1 cellular context compared by ENCODE assay signal in genomic region chr6:15026832-15027231, GRCh38.
TF ChIP-seq lines count a peak whose summit lies in the region.

No MANE protein-coding gene starts in this region.

TF ChIP-seq in HepG2, 621 proteins besides CTCF, POLR2A, EP300 and RAD21 (continued from another document and continues in another):
- TF ChIP-seq ZNF691 (CRISPR knock-in tag; IDR thresholded peaks at IDR 0.05; ENCODE audit: borderline replicate concordance, low read depth) (no peak), KLF12 (CRISPR knock-in tag; IDR thresholded peaks at IDR 0.05; ENCODE audit: borderline replicate concordance) (no peak), RFX5 (IDR thresholded peaks at IDR 0.05; ENCODE audit: low read depth, low read length) (no peak), ZNF260 (CRISPR knock-in tag; IDR thresholded peaks at IDR 0.05; ENCODE audit: borderline replicate concordance, low read depth) (no peak), MXD3 (CRISPR knock-in tag; IDR thresholded peaks at IDR 0.05) (no peak), HNRNPUL1 (IDR thresholded peaks at IDR 0.05; ENCODE audit: low read depth, low read length) (no peak), ADNP (CRISPR knock-in tag; IDR thresholded peaks at IDR 0.05) (no peak), ZNF460 (CRISPR knock-in tag; IDR thresholded peaks at IDR 0.05; ENCODE audit: borderline replicate concordance) (no peak; the same call in 1 of the 2 replicates), ZKSCAN8 (CRISPR knock-in tag; IDR thresholded peaks at IDR 0.05; ENCODE audit: borderline replicate concordance) (no peak), THAP7 (CRISPR knock-in tag; IDR thresholded peaks at IDR 0.05) (no peak), SALL2 (CRISPR knock-in tag; IDR thresholded peaks at IDR 0.05) (no peak), E2F1 (CRISPR knock-in tag; IDR thresholded peaks at IDR 0.05) (no peak), ZNF17 (CRISPR knock-in tag; IDR thresholded peaks at IDR 0.05) (no peak), DMAP1 (CRISPR knock-in tag; IDR thresholded peaks at IDR 0.05) (no peak), MLX (CRISPR knock-in tag; IDR thresholded peaks at IDR 0.05) (no peak), ZNF598 (CRISPR knock-in tag; IDR thresholded peaks at IDR 0.05; ENCODE audit: borderline replicate concordance) (no peak), GZF1 (CRISPR knock-in tag; IDR thresholded peaks at IDR 0.05) (no peak), ZNF275 (CRISPR knock-in tag; IDR thresholded peaks at IDR 0.05; ENCODE audit: borderline replicate concordance) (no peak), GTF3A (CRISPR knock-in tag; conservative IDR thresholded peaks at IDR 0.05) (no peak), ZNF615 (CRISPR knock-in tag; IDR thresholded peaks at IDR 0.05; ENCODE audit: borderline replicate concordance) (no peak), SNAPC4 (CRISPR knock-in tag; IDR thresholded peaks at IDR 0.05) (no peak), SCMH1 (CRISPR knock-in tag; IDR thresholded peaks at IDR 0.05; ENCODE audit: borderline replicate concordance) (no peak), ATRX (CRISPR knock-in tag; IDR thresholded peaks at IDR 0.05; ENCODE audit: borderline replicate concordance) (no peak), PAWR (CRISPR knock-in tag; IDR thresholded peaks at IDR 0.05; ENCODE audit: borderline replicate concordance) (no peak), GLI4 (CRISPR knock-in tag; IDR thresholded peaks at IDR 0.05; ENCODE audit: borderline replicate concordance) (no peak), ZBTB14 (CRISPR knock-in tag; IDR thresholded peaks at IDR 0.05) (no peak), PHF8 (CRISPR knock-in tag; IDR thresholded peaks at IDR 0.05) (no peak), KDM5B (CRISPR knock-in tag; IDR thresholded peaks at IDR 0.05; ENCODE audit: borderline replicate concordance) (no peak), ZBTB40 (IDR thresholded peaks at IDR 0.05) (no peak), ZBTB40 (CRISPR knock-in tag; IDR thresholded peaks at IDR 0.05) (no peak), ARID4A (CRISPR knock-in tag; IDR thresholded peaks at IDR 0.05; ENCODE audit: borderline replicate concordance) (peak; percentile 26; the same call in 1 of the 2 replicates)
